23 cellular contexts compared by ENCODE assay signal in genomic region chr3:138289701-138290100, GRCh38. TPM values are rescaled to one million over a fixed set of nuclear protein-coding genes. Genes with fewer than 3 reads are reported as not detected.
"Had no signal": no experiment of that assay in that cellular context is flagged by ENCODE, and none has a peak within 500 bp of the region (broad histone marks: within the 10 kb centered on the region; RNA-seq: fewer than 3 reads in every experiment).

No MANE protein-coding gene starts in this region.

- H3K4me3 Mint-ChIP-seq: activated T-helper 1 cell treated with anti-CD3 and anti-CD28 coated beads, Interleukin-12 subunit alpha, Interleukin-12 subunit beta, Interleukin-2, Interleukin-4 antibody, amounts not matched to agents 30 ng/mL and 10 ng/mL and 1 ng/mL, durations not matched to agents 14 hours and 24 hours and 36 hours; dendritic cell treated with granulocyte-macrophage colony-stimulating factor and Interleukin-4, amounts not matched to agents 40 ng/mL and 50 ng/mL, for 4 days; natural killer cell treated with Interleukin-12 subunit alpha and Interleukin-12 subunit beta and Interleukin-15 and Interleukin-18, amount 100 ng/mL, for 72 hours; T-helper 1 cell treated with Interleukin-12 subunit alpha and Interleukin-12 subunit beta and Interleukin-4 antibody, amounts not matched to agents 30 μg/mL and 1 μg/mL, for 36 hours had no signal

- H3K27me3 Mint-ChIP-seq: dendritic cell treated with granulocyte-macrophage colony-stimulating factor and Interleukin-4, amounts not matched to agents 40 ng/mL and 50 ng/mL, for 4 days; natural killer cell treated with Interleukin-12 subunit alpha and Interleukin-12 subunit beta and Interleukin-15 and Interleukin-18, amount 100 ng/mL, for 72 hours had no signal

- H3K27ac Mint-ChIP-seq: activated T-helper 1 cell treated with anti-CD3 and anti-CD28 coated beads, Interleukin-12 subunit alpha, Interleukin-12 subunit beta, Interleukin-2, Interleukin-4 antibody, amounts not matched to agents 30 ng/mL and 10 ng/mL and 1 ng/mL, durations not matched to agents 14 hours and 24 hours and 36 hours; dendritic cell treated with granulocyte-macrophage colony-stimulating factor and Interleukin-4, amounts not matched to agents 40 ng/mL and 50 ng/mL, for 4 days; T-helper 1 cell treated with Interleukin-12 subunit alpha and Interleukin-12 subunit beta and Interleukin-4 antibody, amounts not matched to agents 30 μg/mL and 1 μg/mL, for 36 hours had no signal

- ATAC-seq: heart right ventricle; left lung; lower lobe of right lung; natural killer cell treated with Interleukin-12 subunit alpha and Interleukin-12 subunit beta and Interleukin-15 and Interleukin-18, amount 100 ng/mL, for 72 hours; upper lobe of right lung had no signal

- H3K9me3 Mint-ChIP-seq: activated T-helper 1 cell treated with anti-CD3 and anti-CD28 coated beads, Interleukin-12 subunit alpha, Interleukin-12 subunit beta, Interleukin-2, Interleukin-4 antibody, amounts not matched to agents 30 ng/mL and 10 ng/mL and 1 ng/mL, durations not matched to agents 14 hours and 24 hours and 36 hours; dendritic cell treated with granulocyte-macrophage colony-stimulating factor and Interleukin-4, amounts not matched to agents 40 ng/mL and 50 ng/mL, for 4 days; natural killer cell treated with Interleukin-12 subunit alpha and Interleukin-12 subunit beta and Interleukin-15 and Interleukin-18, amount 100 ng/mL, for 72 hours; T-helper 1 cell treated with Interleukin-12 subunit alpha and Interleukin-12 subunit beta and Interleukin-4 antibody, amounts not matched to agents 30 μg/mL and 1 μg/mL, for 36 hours had no signal

- DNase-seq: activated CD4-positive, alpha-beta T cell treated with anti-CD3 and anti-CD28 coated beads, Interleukin-2, amount 50 U/mL, for 4 hours; activated gamma-delta T cell; amygdala; central memory CD4-positive, alpha-beta T cell; esophagus squamous epithelium; foreskin melanocyte; heart right ventricle; left lung; lower lobe of right lung; mesendoderm; SK-N-SH; SW 1271; T-helper 9 cell; tibial artery; upper lobe of right lung had no signal

RNA-seq across cellular contexts. Expression of gene NME9, which starts 40.0 kb away (rescaled TPM):
- total RNA-seq: activated T-helper 1 cell treated with anti-CD3 and anti-CD28 coated beads, Interleukin-12 subunit alpha, Interleukin-12 subunit beta, Interleukin-2, Interleukin-4 antibody, amounts not matched to agents 30 ng/mL and 10 ng/mL and 1 ng/mL, durations not matched to agents 14 hours and 24 hours and 36 hours; glomerular endothelial cell; natural killer cell treated with Interleukin-12 subunit alpha and Interleukin-12 subunit beta and Interleukin-15 and Interleukin-18, amount 100 ng/mL, for 72 hours; pulmonary artery endothelial cell; right atrium auricular region; smooth muscle cell; upper lobe of right lung had no signal
- polyA plus RNA-seq: smooth muscle cell had no signal
